In the genomic region with DNA sequence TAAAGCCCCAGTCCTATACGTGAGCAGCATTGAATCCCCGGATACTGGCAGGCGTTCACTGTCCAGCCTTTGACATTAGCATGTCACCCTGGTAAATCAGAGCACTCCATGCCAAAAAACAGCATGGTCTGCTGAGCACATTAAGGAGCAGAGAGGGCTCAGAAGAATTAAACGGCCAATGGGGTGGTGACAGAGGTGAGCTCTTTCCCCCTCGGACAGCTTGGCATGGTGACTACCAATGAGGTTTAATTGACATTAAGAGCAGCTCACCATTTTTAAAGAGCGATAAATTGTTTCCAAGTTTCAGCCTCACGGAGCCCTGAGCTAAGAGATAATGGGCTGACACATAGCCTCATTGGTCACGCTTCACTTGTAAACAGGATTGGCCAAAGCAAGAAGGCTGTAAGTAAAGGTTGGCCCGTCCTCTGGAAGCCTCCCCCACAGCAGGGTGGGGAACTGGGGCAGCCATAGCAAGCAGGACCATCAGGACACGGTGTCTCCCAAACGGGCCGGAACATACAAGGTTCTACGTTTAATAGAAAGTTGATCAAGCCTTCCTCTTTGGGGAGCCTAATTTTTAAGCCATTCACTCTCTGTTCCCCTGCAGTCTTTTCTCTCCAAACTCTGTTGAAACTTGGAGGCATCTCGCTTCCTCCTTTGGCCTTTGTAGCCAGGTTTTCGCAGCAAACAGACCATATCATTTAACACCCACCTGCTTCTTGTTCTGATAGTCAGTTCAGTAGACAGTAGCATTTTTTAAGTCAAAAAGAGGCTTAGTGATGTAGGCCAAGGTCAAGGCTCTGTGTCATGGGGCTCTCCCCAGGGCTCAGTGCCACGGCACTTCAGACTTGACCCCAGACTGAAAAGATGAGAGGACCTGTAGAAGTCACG, we compare ENCODE assay signal across 11 cellular contexts.
DNase-seq lines count a peak whose midpoint lies in the region; ATAC-seq and TF ChIP-seq lines count a peak whose summit lies in the region.
"Had no signal": no experiment of that assay in that cellular context is flagged by ENCODE, and none has a peak within 500 bp of the region (broad histone marks: within the 10 kb centered on the region; RNA-seq: fewer than 3 reads in every experiment).

No MANE protein-coding gene starts in this region.

- TF ChIP-seq CTCF in OCI-LY3 (IDR thresholded peaks at IDR 0.05; ENCODE audit: low read depth, low read length): no peak

- H3K27me3 ChIP-seq in OCI-LY3 (ENCODE audit: low read depth, low read length): no peaks in the 10 kb centered on the region

- DNase-seq in DMS79 treated with DMSO at 0.1 percent for 48 hours (lab: John Stamatoyannopoulos, UW) (peak; percentile 95), kidney tubule cell (ENCODE audit: low spot score) (peak; percentile 81), dedifferentiated amniotic fluid mesenchymal stem cell (ENCODE audit: extremely low spot score) (no peak), AG08396 (ENCODE audit: low spot score) (no peak)
- DNase-seq: activated T-cell treated with anti-CD3 and anti-CD28 coated beads, Interleukin-2, amount 50 U/mL, for 24 hours; NCI-H774; T-helper 2 cell had no signal

- H3K27ac ChIP-seq in OCI-LY3 (ENCODE audit: low read length): peak overlapping the region; percentile 85

- ATAC-seq in HG02610 (IDR thresholded peaks at IDR 0.05; ENCODE audit: unreplicated experiment) (peak; percentile 79), HG03378 (IDR thresholded peaks at IDR 0.05; ENCODE audit: unreplicated experiment) (no peak), GM21576 (IDR thresholded peaks at IDR 0.05; ENCODE audit: unreplicated experiment) (no peak)

- peak overlapping the region; percentile 44; the same call in 1 of the 2 replicates for H3K9ac ChIP-seq in OCI-LY3 (ENCODE audit: low read length)

- H3K4me1 ChIP-seq in OCI-LY3 (ENCODE audit: low read length): peaks cover 32% of the 10 kb centered on the region

- H3K36me3 ChIP-seq in OCI-LY3 (replicated peaks; ENCODE audit: low read depth, low read length): peaks cover 51% of the 10 kb centered on the region

- H4K20me1 ChIP-seq in OCI-LY3 (ENCODE audit: insufficient read depth, low read length): peaks cover 40% of the 10 kb centered on the region

- H3K4me2 ChIP-seq in OCI-LY3 (ENCODE audit: low read length): peak overlapping the region; percentile 71

- H3K9me3 ChIP-seq in OCI-LY3 (ENCODE audit: insufficient read depth, low read length): no peaks in the 10 kb centered on the region

- no peak overlapping the region for H2AFZ ChIP-seq in OCI-LY3 (ENCODE audit: low read depth, low read length)

- peak overlapping the region; percentile 50 for H3K4me3 ChIP-seq in OCI-LY3 (ENCODE audit: low read length)

- H3K79me2 ChIP-seq in OCI-LY3 (ENCODE audit: low read length): peaks cover 12% of the 10 kb centered on the region; the same call in 1 of the 2 replicates

Comparison
In these comparisons a context has a peak if more than half of its experiments do, and no peak if none do; other contexts are left out.
1. DNase-seq: peak in DMS79 treated with DMSO at 0.1 percent for 48 hours (single experiment) and kidney tubule cell (single experiment); none in dedifferentiated amniotic fluid mesenchymal stem cell (single experiment) and AG08396 (single experiment).